In the genomic region with DNA sequence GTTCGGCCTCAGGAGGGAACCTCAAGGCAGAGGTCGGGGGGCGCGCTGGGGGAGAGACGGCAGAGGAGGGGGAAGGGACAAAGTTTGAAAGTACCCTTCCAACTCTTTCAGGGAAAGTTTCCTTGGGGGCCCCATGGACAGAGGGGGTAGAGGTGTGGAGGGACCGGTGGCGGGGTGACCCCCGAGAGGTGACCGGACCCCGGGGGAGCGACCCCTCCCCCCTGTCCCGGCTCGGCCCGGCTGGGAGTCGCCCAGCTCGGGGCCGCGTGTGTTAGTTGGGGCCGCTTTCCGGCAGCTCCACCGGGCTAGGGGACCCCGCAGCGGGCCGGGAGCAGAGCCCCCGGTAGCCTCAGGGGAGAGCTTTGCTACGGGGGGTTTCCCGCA, we compare ENCODE assay signal across 8 cellular contexts. TPM values are rescaled to one million over a fixed set of nuclear protein-coding genes. Genes with fewer than 3 reads are reported as not detected.
DNase-seq lines count a peak whose midpoint lies in the region; ATAC-seq and TF ChIP-seq lines count a peak whose summit lies in the region.

No MANE protein-coding gene starts in this region.

- H3K4me1 Mint-ChIP-seq in natural killer cell: peaks cover 15 to 50% of the 10 kb centered on the region in 2 donors

- H3K27me3 Mint-ChIP-seq in natural killer cell (ENCODE audit: low read depth in 2 of 2): peaks cover 38 to 44% of the 10 kb centered on the region in 2 donors

- H3K4me3 Mint-ChIP-seq in natural killer cell: peak overlapping the region; percentile 61

- H3K27ac ChIP-seq in coronary artery: peak overlapping the region; percentile 60 to 95

- H3K27ac Mint-ChIP-seq in natural killer cell: peak overlapping the region in 1 of 2 donors; percentile 73

- TF ChIP-seq CTCF in coronary artery (IDR thresholded peaks at IDR 0.05) (no peak), natural killer cell (IDR thresholded peaks at IDR 0.05) (no peak)

- intact Hi-C loops in natural killer cell (cut with micrococcal nuclease): no loop called here

- H3K9me3 Mint-ChIP-seq in natural killer cell: no peaks in the 10 kb centered on the region

- no peaks in the 10 kb centered on the region for H3K36me3 Mint-ChIP-seq in natural killer cell

- peak overlapping the region; percentile 83 for H3K4me3 ChIP-seq in coronary artery

- no peak for ATAC-seq in natural killer cell
- no peak for ATAC-seq in GM18870 (IDR thresholded peaks at IDR 0.05; ENCODE audit: unreplicated experiment)
- no peak for ATAC-seq in HG03354 (IDR thresholded peaks at IDR 0.05; ENCODE audit: poor library complexity, severe bottlenecking, unreplicated experiment)

- DNase-seq in AG08395 (ENCODE audit: low spot score) (peak; percentile 2), HuH-7 (ENCODE audit: low spot score) (peak; percentile 50), coronary artery (ENCODE audit: low spot score) (no peak), natural killer cell (no peak), NCI-H1105 treated with DMSO at 0.1 percent for 48 hours (lab: John Stamatoyannopoulos, UW) (no peak), cerebellum (ENCODE audit: low spot score) (no peak)

RNA-seq across cellular contexts. Expression of a gene that starts 3.2 kb away (rescaled TPM):
- 1 to 10 TPM in 1 of 3 donors, under 1 TPM in 2; 0.25 to 1.2 (median 0.28) TPM for total RNA-seq in natural killer cell
- total RNA-seq in cerebellum: 5.7 TPM

RNA-seq across cellular contexts. Expression of a gene that starts 18.7 kb away (rescaled TPM):
- total RNA-seq in natural killer cell: under 1 TPM in 2 of 3 donors, not detected in 1; 0.24 to 0.32 TPM
- total RNA-seq in cerebellum: not detected

RNA-seq across cellular contexts. Expression of a gene that starts 39.6 kb away (rescaled TPM):
- 10 to 100 TPM; 23.0 to 28.7 (median 26.4) TPM for total RNA-seq in natural killer cell
- 17.9 TPM for total RNA-seq in cerebellum

RNA-seq across cellular contexts. Expression of a gene that starts 44.7 kb away (rescaled TPM):
- total RNA-seq in natural killer cell (100 to 1,000 TPM; 276 to 295 (median 291) TPM), cerebellum (387 TPM)

Comparison
In these comparisons a context has a peak if more than half of its experiments do, and no peak if none do; other contexts are left out.
1. DNase-seq: peak in AG08395 (single experiment) and HuH-7 (single experiment); none in coronary artery (single experiment), natural killer cell (single experiment), NCI-H1105 treated with DMSO at 0.1 percent for 48 hours (single experiment) and cerebellum (single experiment).